Comparison of ENCODE assay signal across 8 cellular contexts in genomic region chr3:187746479-187747335, GRCh38. TPM values are rescaled to one million over a fixed set of nuclear protein-coding genes. Genes with fewer than 3 reads are reported as not detected.
DNase-seq lines count a peak whose midpoint lies in the region; ATAC-seq and TF ChIP-seq lines count a peak whose summit lies in the region.

No MANE protein-coding gene starts in this region.

- H3K27ac ChIP-seq in body of pancreas: peak overlapping the region; percentile 87 to 99 (median 99)
- peak overlapping the region; percentile 99 for H3K27ac ChIP-seq in left lung
- peak overlapping the region; percentile 100 for H3K27ac ChIP-seq in stomach smooth muscle (ENCODE audit: low read length)

- peak; percentile 25 for DNase-seq in AG08395 (ENCODE audit: low spot score)
- DNase-seq in KBM-7: peak; percentile 55
- DNase-seq in body of pancreas: peak in 2 of 4 donors; percentile 43 to 55
- DNase-seq in left lung: no peak
- DNase-seq in NCI-H2029 (lab: John Stamatoyannopoulos, UW): no peak
- no peak for DNase-seq in NCI-H524 (lab: John Stamatoyannopoulos, UW)
- DNase-seq in NCI-H2171 (lab: John Stamatoyannopoulos, UW): no peak

- in situ Hi-C loops in KBM-7 (cut with MboI; ENCODE audit: low pct_unique_long_range_greater_than_20kb, low sequenced_read_pairs): loop anchor here (25.0 kb wide), 1 partner anchor 1391 kb away; no protein-coding TSS in a partner anchor

- H3K4me1 ChIP-seq in body of pancreas: peaks cover 48% of the 10 kb centered on the region
- peaks cover 3 to 65% of the 10 kb centered on the region in 2 donors for H3K4me1 ChIP-seq in left lung
- H3K4me1 ChIP-seq in stomach smooth muscle (ENCODE audit: control insufficient read depth, insufficient read depth, low read length): peaks cover 51% of the 10 kb centered on the region

- intact Hi-C loops in body of pancreas (cut with DNase I): no loop called here
- intact Hi-C loops in left lung (cut with DNase I): loop anchor here (10.0 kb wide), 2 partner anchors 1208 to 1398 kb away; no protein-coding TSS in a partner anchor

- 19 to 23% methylated on average over 11 of the region's 11 CpGs for WGBS in body of pancreas, 2 donors

- H3K36me3 ChIP-seq in body of pancreas (replicated peaks in 1 of 2; ENCODE audit: insufficient read depth in 1 of 2, low read depth in 2 of 2): no peaks in the 10 kb centered on the region
- no peaks in the 10 kb centered on the region for H3K36me3 ChIP-seq in left lung
- no peaks in the 10 kb centered on the region for H3K36me3 ChIP-seq in stomach smooth muscle (ENCODE audit: control insufficient read depth in 2 of 2, insufficient read depth in 2 of 2, low read length in 2 of 2)

- no peak overlapping the region for H3K4me3 ChIP-seq in body of pancreas
- peak overlapping the region; percentile 56 to 57 for H3K4me3 ChIP-seq in left lung
- peak overlapping the region; percentile 47 to 91 for H3K4me3 ChIP-seq in stomach smooth muscle (ENCODE audit: low read length in 2 of 2)

- H3K27me3 ChIP-seq in body of pancreas (no peaks in the 10 kb centered on the region), left lung (no peaks in the 10 kb centered on the region), stomach smooth muscle (ENCODE audit: control insufficient read depth in 1 of 2, insufficient read depth in 2 of 2, low read length in 2 of 2) (no peaks in the 10 kb centered on the region)

- peak overlapping the region; percentile 100 for H3K9ac ChIP-seq in stomach smooth muscle (ENCODE audit: low read length in 2 of 2)

- ATAC-seq in body of pancreas (no peak), left lung (no peak)

- TF ChIP-seq POLR2A in body of pancreas (IDR thresholded peaks at IDR 0.05): no peak

- TF ChIP-seq CTCF in body of pancreas (IDR thresholded peaks at IDR 0.05): no peak
- no peak for TF ChIP-seq CTCF in left lung (IDR thresholded peaks at IDR 0.05)

- H3K9me3 ChIP-seq in body of pancreas: no peaks in the 10 kb centered on the region
- H3K9me3 ChIP-seq in left lung: no peaks in the 10 kb centered on the region
- H3K9me3 ChIP-seq in stomach smooth muscle (ENCODE audit: control insufficient read depth in 2 of 2, low read length in 2 of 2): no peaks in the 10 kb centered on the region

RNA-seq across cellular contexts. Expression of gene BCL6, which starts 1.4 kb away (rescaled TPM):
- total RNA-seq in body of pancreas (10 to 100 TPM; 45.7 to 53.4 TPM), left lung (100 to 1,000 TPM in 1 of 2 donors, 10 to 100 TPM in 1; 79.9 to 160 TPM)

RNA-seq across cellular contexts. Expression of gene RTP2, which starts 44.4 kb away (rescaled TPM):
- total RNA-seq in body of pancreas (not detected), left lung (not detected)

Comparison
In these comparisons a context has a peak if more than half of its experiments do, and no peak if none do; other contexts are left out.
1. DNase-seq: peak in AG08395 (single experiment) and KBM-7 (single experiment); none in left lung (0 of 2), NCI-H2029 (single experiment), NCI-H524 (0 of 2) and NCI-H2171 (single experiment).
2. H3K4me3 ChIP-seq: peak in left lung (2 of 2) and stomach smooth muscle (2 of 2); none in body of pancreas (0 of 2).
3. Peak in every context shown above with its lines, with median percentiles within 50 percentile points of each other: H3K27ac ChIP-seq.